ENCODE assay signal across 12 cellular contexts in genomic region chr1:25765910-25766645, GRCh38. TPM values are rescaled to one million over a fixed set of nuclear protein-coding genes. Genes with fewer than 3 reads are reported as not detected.
DNase-seq lines count a peak whose midpoint lies in the region; TF ChIP-seq lines count a peak whose summit lies in the region.
"Had no signal": no experiment of that assay in that cellular context is flagged by ENCODE, and none has a peak within 500 bp of the region (broad histone marks: within the 10 kb centered on the region; RNA-seq: fewer than 3 reads in every experiment).

No MANE protein-coding gene starts in this region.

- TF ChIP-seq CTCF in prostate gland (IDR thresholded peaks at IDR 0.05): no peak
- no peak for TF ChIP-seq CTCF in sigmoid colon (IDR thresholded peaks at IDR 0.05)

- no peaks in the 10 kb centered on the region for H3K79me1 ChIP-seq in trophoblast cell (ENCODE audit: low read length)

- DNase-seq in DMS79 treated with DMSO at 0.1 percent for 48 hours (lab: John Stamatoyannopoulos, UW): peak; percentile 85
- peak; percentile 64 to 87 for DNase-seq in NCI-H2081 (lab: John Stamatoyannopoulos, UW)
- no peak for DNase-seq in prostate gland (ENCODE audit: low spot score)
- DNase-seq in HK-2 (ENCODE audit: unreplicated experiment): no peak
- no peak for DNase-seq in sigmoid colon
- DNase-seq in trophoblast cell: no peak
- DNase-seq: activated CD4-positive, alpha-beta T cell treated with anti-CD3 and anti-CD28 coated beads, Interleukin-2, amount 10 ng/mL, durations not matched to agents 7 days and 5 days; DMS153; NCI-H2029; SIG-M5 had no signal

- H3K4ac ChIP-seq in trophoblast cell (ENCODE audit: low read depth, low read length): no peak overlapping the region

- no peaks in the 10 kb centered on the region for H3K9me3 ChIP-seq in prostate gland
- no peaks in the 10 kb centered on the region for H3K9me3 ChIP-seq in sigmoid colon
- peaks cover 4% of the 10 kb centered on the region for H3K9me3 ChIP-seq in trophoblast cell (ENCODE audit: insufficient read depth, low read depth, low read length)

- H3K4me2 ChIP-seq in trophoblast cell (ENCODE audit: low read length): no peak overlapping the region

- H2AFZ ChIP-seq in trophoblast cell (ENCODE audit: insufficient read depth, low read length, poor library complexity): no peak overlapping the region

- H2BK12ac ChIP-seq in trophoblast cell (ENCODE audit: low read length): no peak overlapping the region

- no peaks in the 10 kb centered on the region for H3K27me3 ChIP-seq in prostate gland (replicated peaks; ENCODE audit: insufficient read depth)
- no peaks in the 10 kb centered on the region for H3K27me3 ChIP-seq in sigmoid colon
- no peaks in the 10 kb centered on the region for H3K27me3 ChIP-seq in trophoblast cell (ENCODE audit: insufficient read depth, low read length)

- intact Hi-C loops in prostate gland (cut with DNase I) (no loop called here), sigmoid colon (cut with DNase I) (no loop called here)

- no peak for TF ChIP-seq EP300 in sigmoid colon (IDR thresholded peaks at IDR 0.05)

- H3K4me3 Mint-ChIP-seq in activated naive CD8-positive, alpha-beta T cell: peak overlapping the region; percentile 46
- H3K4me3 Mint-ChIP-seq: activated CD4-positive, alpha-beta T cell treated with anti-CD3 and anti-CD28 coated beads, Interleukin-2, amount 10 ng/mL, durations not matched to agents 7 days and 5 days; memory B cell had no signal

- H3K4me1 Mint-ChIP-seq in activated naive CD8-positive, alpha-beta T cell (ENCODE audit: low read depth): peaks cover 47% of the 10 kb centered on the region

- H3K79me2 ChIP-seq in trophoblast cell (ENCODE audit: control insufficient read depth, insufficient read depth, low read length, poor library complexity): no peaks in the 10 kb centered on the region

- no peak overlapping the region for H2BK120ac ChIP-seq in trophoblast cell (ENCODE audit: insufficient read depth, low read length, poor library complexity)

- H3K27ac ChIP-seq in prostate gland (peak overlapping the region; percentile 16 to 66), sigmoid colon (peak overlapping the region in 2 of 4 donors; percentile 19 to 22), trophoblast cell (ENCODE audit: low read depth, low read length) (no peak overlapping the region)

- 37% methylated on average over 16 of the region's 16 CpGs for WGBS in prostate gland
- WGBS in sigmoid colon, 2 donors: 67 to 89% methylated on average over 16 of the region's 16 CpGs
- WGBS in trophoblast cell (ENCODE audit: extremely low coverage, insufficient coverage, insufficient read length): no CpG with 5 or more reads among the region's 16 CpGs

- no peak overlapping the region for H4K91ac ChIP-seq in trophoblast cell (ENCODE audit: low read depth, low read length)

- no peak overlapping the region for H3K23ac ChIP-seq in trophoblast cell (ENCODE audit: low read length)

- H3K4me1 ChIP-seq in prostate gland (replicated peaks): peaks cover 25% of the 10 kb centered on the region
- peaks cover 0 to 16% (median 12%) of the 10 kb centered on the region in 4 donors for H3K4me1 ChIP-seq in sigmoid colon
- H3K4me1 ChIP-seq in trophoblast cell (ENCODE audit: control insufficient read depth in 1 of 2, insufficient read depth in 2 of 2, low read length in 2 of 2): peaks cover 2 to 3% of the 10 kb centered on the region in 2 experiments

- TF ChIP-seq POLR2A in prostate gland (IDR thresholded peaks at IDR 0.05) (no peak), sigmoid colon (IDR thresholded peaks at IDR 0.05) (no peak)

- H3K36me3 Mint-ChIP-seq in activated naive CD8-positive, alpha-beta T cell: peaks cover 3% of the 10 kb centered on the region
- H3K36me3 Mint-ChIP-seq: memory B cell had no signal

- no peak overlapping the region for H2AK5ac ChIP-seq in trophoblast cell (ENCODE audit: low read length)

- no peak overlapping the region for H3K18ac ChIP-seq in trophoblast cell (ENCODE audit: low read length)

- H3K36me3 ChIP-seq in prostate gland (no peaks in the 10 kb centered on the region), sigmoid colon (peaks cover 0 to 15% (median 2%) of the 10 kb centered on the region in 4 donors), trophoblast cell (ENCODE audit: control insufficient read depth in 1 of 2, insufficient read depth in 2 of 2, low read length in 2 of 2) (no peaks in the 10 kb centered on the region)

- H4K12ac ChIP-seq in trophoblast cell (ENCODE audit: low read depth, low read length): no peak overlapping the region

- H3K14ac ChIP-seq in trophoblast cell (ENCODE audit: low read length): no peak overlapping the region

- H3K27me3 Mint-ChIP-seq in activated naive CD8-positive, alpha-beta T cell: no peaks in the 10 kb centered on the region

- H3K27ac Mint-ChIP-seq in activated naive CD8-positive, alpha-beta T cell: peak overlapping the region; percentile 76
- H3K27ac Mint-ChIP-seq: activated CD4-positive, alpha-beta T cell treated with anti-CD3 and anti-CD28 coated beads, Interleukin-2, amount 10 ng/mL, durations not matched to agents 7 days and 5 days; memory B cell had no signal

- H3K4me3 ChIP-seq in prostate gland (no peak overlapping the region), sigmoid colon (no peak overlapping the region), trophoblast cell (ENCODE audit: low read depth, low read length) (no peak overlapping the region)

- H3K9ac ChIP-seq in trophoblast cell (ENCODE audit: low read length): no peak overlapping the region

- no peak overlapping the region for H4K8ac ChIP-seq in trophoblast cell (ENCODE audit: low read depth, low read length)

- H2BK5ac ChIP-seq in trophoblast cell (ENCODE audit: low read depth, low read length, poor library complexity): no peak overlapping the region

- H3K9me3 Mint-ChIP-seq in activated naive CD8-positive, alpha-beta T cell (ENCODE audit: low read depth): no peaks in the 10 kb centered on the region
- H3K9me3 Mint-ChIP-seq: activated CD4-positive, alpha-beta T cell treated with anti-CD3 and anti-CD28 coated beads, Interleukin-2, amount 10 ng/mL, durations not matched to agents 7 days and 5 days; memory B cell had no signal

RNA-seq across cellular contexts. Expression of gene SELENON, which starts 33.9 kb away (rescaled TPM):
- 10 to 100 TPM; 89.7 to 90.0 TPM for total RNA-seq in prostate gland
- 10 to 100 TPM; 15.5 to 37.4 (median 19.7) TPM for total RNA-seq in sigmoid colon
- polyA plus RNA-seq in sigmoid colon: 10 to 100 TPM in 1 of 3 donors, 1 to 10 TPM in 2; 4.6 to 28.9 (median 6.6) TPM
- polyA plus RNA-seq in trophoblast cell (2013): 54.3 and 54.5 TPM in 2 replicates

RNA-seq across cellular contexts. Expression of gene MTFR1L, which starts 53.7 kb away (rescaled TPM):
- total RNA-seq in prostate gland (100 to 1,000 TPM in 1 of 2 donors, 10 to 100 TPM in 1; 82.2 to 112 TPM), sigmoid colon (100 to 1,000 TPM; 106 to 150 (median 121) TPM)
- 10 to 100 TPM; 26.1 to 38.4 (median 36.1) TPM for polyA plus RNA-seq in sigmoid colon
- polyA plus RNA-seq in trophoblast cell (2013): 31.2 and 31.6 TPM in 2 replicates

Comparison
In these comparisons a context has a peak if more than half of its experiments do, and no peak if none do; other contexts are left out.
1. DNase-seq: peak in DMS79 treated with DMSO at 0.1 percent for 48 hours (single experiment) and NCI-H2081 (2 of 2); none in prostate gland (single experiment), HK-2 (single experiment), sigmoid colon (single experiment) and trophoblast cell (0 of 2).